10 cellular contexts compared by ENCODE assay signal in the genomic region with DNA sequence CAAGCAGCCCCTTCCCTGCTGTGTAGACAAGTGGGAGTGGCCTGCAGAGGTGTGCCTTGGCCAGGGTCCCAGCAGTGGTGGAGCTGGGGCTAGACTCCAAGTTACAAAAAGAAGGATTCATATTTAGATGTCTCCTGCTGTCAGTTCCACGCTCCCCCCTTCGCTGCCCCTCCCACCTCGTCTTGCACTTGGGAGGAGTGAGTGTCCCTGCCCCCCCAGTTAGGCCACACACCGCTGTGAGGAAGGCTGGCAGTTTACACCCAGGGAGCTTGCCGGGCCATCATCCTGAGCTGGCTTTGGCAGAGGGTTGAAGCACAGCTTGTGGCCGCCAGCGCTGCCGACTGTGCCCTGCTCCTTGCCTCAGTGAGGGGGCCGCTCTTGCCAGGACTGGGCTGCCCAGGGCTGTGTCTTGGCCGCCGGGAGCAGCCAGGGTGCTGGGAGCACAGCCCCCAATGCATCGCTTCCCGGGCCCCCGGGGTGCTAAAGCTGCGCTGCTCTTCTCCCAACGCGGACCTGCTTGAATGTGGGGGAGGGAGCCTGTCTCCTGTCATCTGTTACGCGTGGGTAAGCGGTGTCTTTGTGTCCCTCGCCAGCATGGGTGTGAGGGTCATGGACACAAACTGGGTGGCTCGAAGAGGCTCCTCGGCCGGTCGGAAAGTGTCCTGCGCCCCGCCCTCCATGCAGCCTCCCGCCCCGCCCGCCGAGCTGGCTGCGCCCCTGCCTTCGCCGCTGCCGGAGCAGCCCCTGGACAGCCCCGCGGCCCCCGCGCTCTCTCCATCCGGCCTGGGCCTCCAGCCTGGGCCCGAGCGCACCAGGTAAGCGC. TPM values are rescaled to one million over a fixed set of nuclear protein-coding genes. Genes with fewer than 3 reads are reported as not detected.
DNase-seq lines count a peak whose midpoint lies in the region; ATAC-seq and TF ChIP-seq lines count a peak whose summit lies in the region.
"Had no signal": no experiment of that assay in that cellular context is flagged by ENCODE, and none has a peak within 500 bp of the region (broad histone marks: within the 10 kb centered on the region; RNA-seq: fewer than 3 reads in every experiment).

No MANE protein-coding gene starts in this region.

- H3K27me3 ChIP-seq in mammary epithelial cell (ENCODE audit: insufficient read depth, low read length) (peaks cover 2% of the 10 kb centered on the region), iPS-20b (ENCODE audit: insufficient read depth, low read length) (peaks cover 14% of the 10 kb centered on the region), gastrocnemius medialis (peaks cover 0 to 3% (median 0%) of the 10 kb centered on the region in 3 donors)

- H3K4me3 ChIP-seq in mammary epithelial cell (replicated peaks in 1 of 3; ENCODE audit: insufficient read depth in 1 of 3, low read depth in 2 of 3, low read length in 3 of 3) (no peak overlapping the region), iPS-20b (ENCODE audit: low read length) (peak overlapping the region; percentile 68), gastrocnemius medialis (peak overlapping the region; percentile 29 to 43 (median 32))

- H3K27ac ChIP-seq in mammary epithelial cell (ENCODE audit: insufficient read depth, low read depth, low read length) (no peak overlapping the region), iPS-20b (ENCODE audit: low read length) (no peak overlapping the region), gastrocnemius medialis (no peak overlapping the region)

- in situ Hi-C loops in mammary epithelial cell (cut with MboI; ENCODE audit: low sequenced_read_pairs in 2 of 2) (no loop called here), gastrocnemius medialis (cut with MboI; ENCODE audit: low sequenced_read_pairs in 4 of 4) (no loop called here)

- WGBS in mammary epithelial cell (ENCODE audit: low coverage, missing lambda C conversion rate): 5% methylated on average over 8 of the region's 43 CpGs

- H3K9ac ChIP-seq in mammary epithelial cell (ENCODE audit: insufficient read depth, low read length): no peak overlapping the region
- H3K9ac ChIP-seq in iPS-20b (ENCODE audit: low read depth, low read length): no peak overlapping the region

- TF ChIP-seq CTCF in GM10266 (IDR thresholded peaks at IDR 0.05; ENCODE audit: control insufficient read depth, insufficient read depth, low read depth, missing control alignments) (no peak), mammary epithelial cell (conservative IDR thresholded peaks at IDR 0.05 in 1 of 2, IDR thresholded peaks at IDR 0.05 in 1 of 2; ENCODE audit: extremely low read depth in 1 of 2, insufficient read depth in 1 of 2, low read depth in 1 of 2, low read length in 2 of 2) (no peak), gastrocnemius medialis (IDR thresholded peaks at IDR 0.05 in 4 of 5, conservative IDR thresholded peaks at IDR 0.05 in 1 of 5) (no peak)

- H3K4me2 ChIP-seq in mammary epithelial cell (ENCODE audit: insufficient read depth, low read depth, low read length): peak overlapping the region; percentile 36

- H3K79me2 ChIP-seq in mammary epithelial cell (ENCODE audit: insufficient read depth, low read length): no peaks in the 10 kb centered on the region

- DNase-seq in GM10266 (ENCODE audit: extremely low spot score) (peak; percentile 36), mammary epithelial cell (no peak), gastrocnemius medialis (no peak), NCI-H524 (lab: John Stamatoyannopoulos, UW) (no peak), NCI-H226 (no peak)
- no peak for DNase-seq in central memory CD4-positive, alpha-beta T cell
- DNase-seq: activated T-cell treated with anti-CD3 and anti-CD28 coated beads, Interleukin-2, amount 50 U/mL, for 24 hours; GF-D8 had no signal

- CTCF ChIA-PET in mammary epithelial cell (lab: Charles Lee; ENCODE audit: low non-redundant PET): no interaction called here

- intact Hi-C loops in mammary epithelial cell (cut with micrococcal nuclease) (no loop called here), gastrocnemius medialis (cut with DNase I; ENCODE audit: low total_unique reads) (no loop called here)

- H3K36me3 ChIP-seq in mammary epithelial cell (ENCODE audit: insufficient read depth, low read length) (no peaks in the 10 kb centered on the region), iPS-20b (ENCODE audit: insufficient read depth, low read depth, low read length) (no peaks in the 10 kb centered on the region), gastrocnemius medialis (no peaks in the 10 kb centered on the region)

- dilution Hi-C loops in mammary epithelial cell (cut with HindIII; ENCODE audit: low sequenced_read_pairs): no loop called here

- H3K4me1 ChIP-seq in mammary epithelial cell (ENCODE audit: insufficient read depth, low read length) (no peaks in the 10 kb centered on the region), iPS-20b (ENCODE audit: insufficient read depth, low read length) (0 out of 2 replicates have a peak, but pooled peaks cover 9% of the 10 kb centered on the region), gastrocnemius medialis (peaks cover 3 to 10% of the 10 kb centered on the region in 2 donors)

- no peaks in the 10 kb centered on the region for H3K9me3 ChIP-seq in mammary epithelial cell (replicated peaks; ENCODE audit: insufficient read depth, low read length)
- H3K9me3 ChIP-seq in iPS-20b (ENCODE audit: insufficient read depth, low read depth, low read length): no peaks in the 10 kb centered on the region
- H3K9me3 ChIP-seq in gastrocnemius medialis: no peaks in the 10 kb centered on the region

- TF ChIP-seq POLR2A in gastrocnemius medialis (IDR thresholded peaks at IDR 0.05): no peak

- H2AFZ ChIP-seq in mammary epithelial cell (ENCODE audit: low read depth, low read length): peak overlapping the region; percentile 52

- no peaks in the 10 kb centered on the region for H4K20me1 ChIP-seq in mammary epithelial cell (ENCODE audit: insufficient read depth, low read length)

- no TSS peak for BruUV-seq in mammary epithelial cell (replicated peaks; lab: Mats Ljungman, UMichigan)

- ATAC-seq in gastrocnemius medialis: peak in 1 of 2 donors; percentile 41
- no peak for ATAC-seq in HG02840 (IDR thresholded peaks at IDR 0.05; ENCODE audit: low FRiP score, unreplicated experiment)

RNA-seq across cellular contexts. Expression of a gene that starts 44.1 kb away (rescaled TPM):
- total RNA-seq in mammary epithelial cell (100 to 1,000 TPM in 1 of 2 donors, 10 to 100 TPM in 1; 69.9 to 107 TPM), gastrocnemius medialis (10 to 100 TPM; 70.7 to 78.7 (median 76.2) TPM)
- polyA plus RNA-seq in mammary epithelial cell: 88.5 TPM
- polyA minus RNA-seq in mammary epithelial cell: 142 TPM

Comparison
In these comparisons a context has a peak if more than half of its experiments do, and no peak if none do; other contexts are left out.
1. H3K4me3 ChIP-seq: peak in iPS-20b (single experiment) and gastrocnemius medialis (4 of 4); none in mammary epithelial cell (0 of 3).